Comparison of ENCODE assay signal across 8 cellular contexts in genomic region chr7:102287465-102288146, GRCh38. TPM values are rescaled to one million over a fixed set of nuclear protein-coding genes. Genes with fewer than 3 reads are reported as not detected.
DNase-seq lines count a peak whose midpoint lies in the region; ATAC-seq lines count a peak whose summit lies in the region.

No MANE protein-coding gene starts in this region.

- peak overlapping the region; percentile 87 to 94 (median 93) for H3K27ac Mint-ChIP-seq in IgD-negative memory B cell

- H3K4me1 Mint-ChIP-seq in IgD-negative memory B cell, result peaks cover 42 to 54% (median 48%) of the 10 kb centered on the region in 3 donors

- no peak for ATAC-seq in HG03469 (IDR thresholded peaks at IDR 0.05; ENCODE audit: unreplicated experiment)

- H3K36me3 Mint-ChIP-seq in IgD-negative memory B cell, result no peaks in the 10 kb centered on the region

- DNase-seq in NCI-H345 (lab: John Stamatoyannopoulos, UW) (peak; percentile 37), NCI-H345 treated with DMSO at 0.1 percent for 48 hours (lab: John Stamatoyannopoulos, UW; ENCODE audit: unreplicated experiment) (no peak), germinal center (ENCODE audit: low spot score) (peak; percentile 48), nucleus accumbens (lab: John Stamatoyannopoulos, UW) (peak in 33 of 56 donors; percentile 8 to 62 (median 22)), activated gamma-delta T cell (lab: John Stamatoyannopoulos, UW) (no peak)
- DNase-seq in activated CD4-positive, alpha-beta T cell treated with anti-CD3 and anti-CD28 coated beads, Interleukin-2, amount 50 U/mL, for 48 hours, result peak; percentile 12 to 23

- peak overlapping the region; percentile 86 to 96 (median 94) for H3K4me3 Mint-ChIP-seq in IgD-negative memory B cell

- no peaks in the 10 kb centered on the region for H3K9me3 Mint-ChIP-seq in IgD-negative memory B cell

- H3K27me3 Mint-ChIP-seq in IgD-negative memory B cell, result peaks cover 4% of the 10 kb centered on the region

RNA-seq across cellular contexts. Expression of gene SH2B2, which starts 0.9 kb away (rescaled TPM):
- 64.5 TPM for polyA plus RNA-seq in IgD-negative memory B cell

Comparison
In these comparisons a context has a peak if more than half of its experiments do, and no peak if none do; other contexts are left out.
1. DNase-seq: peak in NCI-H345 (single experiment), activated CD4-positive, alpha-beta T cell treated with anti-CD3 and anti-CD28 coated beads, Interleukin-2, amount 50 U/mL, for 48 hours (2 of 2), germinal center (single experiment) and nucleus accumbens (33 of 56); none in NCI-H345 treated with DMSO at 0.1 percent for 48 hours (single experiment) and activated gamma-delta T cell (single experiment).